Comparison of ENCODE assay signal across 17 cellular contexts in genomic region chr22:44188986-44189630, GRCh38. TPM values are rescaled to one million over a fixed set of nuclear protein-coding genes. Genes with fewer than 3 reads are reported as not detected.
DNase-seq lines count a peak whose midpoint lies in the region; ATAC-seq, FAIRE-seq and TF ChIP-seq lines count a peak whose summit lies in the region.
"Had no signal": no experiment of that assay in that cellular context is flagged by ENCODE, and none has a peak within 500 bp of the region (broad histone marks: within the 10 kb centered on the region; RNA-seq: fewer than 3 reads in every experiment).

No MANE protein-coding gene starts in this region.

- no peak overlapping the region for H3K27ac Mint-ChIP-seq in progenitor cell of endocrine pancreas

- H3K9ac ChIP-seq in SK-N-SH, result no peak overlapping the region
- no peak overlapping the region for H3K9ac ChIP-seq in kidney (ENCODE audit: low read length in 2 of 2)
- H3K9ac ChIP-seq in GM23248, result no peak overlapping the region

- no peaks in the 10 kb centered on the region for H3K27me3 ChIP-seq in SK-N-SH (ENCODE audit: insufficient read depth)
- peaks cover 7% of the 10 kb centered on the region; the same call in 1 of the 2 replicates for H3K27me3 ChIP-seq in DOHH2 (ENCODE audit: control insufficient read depth, low read length)
- H3K27me3 ChIP-seq in sigmoid colon, result no peaks in the 10 kb centered on the region
- H3K27me3 ChIP-seq in GM23248 (replicated peaks; ENCODE audit: insufficient read depth), result peaks cover 5% of the 10 kb centered on the region; the same call in 1 of the 2 replicates
- H3K27me3 ChIP-seq: BE2C had no signal

- H3F3A ChIP-seq in SK-N-SH (replicated peaks; ENCODE audit: insufficient read depth) (no peaks in the 10 kb centered on the region), DOHH2 (ENCODE audit: control insufficient read depth, insufficient read depth) (no peaks in the 10 kb centered on the region), GM23248 (ENCODE audit: insufficient read depth) (no peaks in the 10 kb centered on the region)

- H3K4me2 ChIP-seq in SK-N-SH, result no peak overlapping the region
- H3K4me2 ChIP-seq in DOHH2 (ENCODE audit: low read length), result 0 out of 2 replicates have a peak overlapping the region, but pooled peaks have one; percentile 3
- no peak overlapping the region for H3K4me2 ChIP-seq in GM23248 (ENCODE audit: unreplicated experiment)

- TF ChIP-seq EP300 in SK-N-SH (IDR thresholded peaks at IDR 0.05; ENCODE audit: borderline replicate concordance in 1 of 2, low read depth in 1 of 2, low read length in 1 of 2) (no peak), sigmoid colon (IDR thresholded peaks at IDR 0.05) (no peak)

- no peaks in the 10 kb centered on the region for H3K9me3 Mint-ChIP-seq in progenitor cell of endocrine pancreas (ENCODE audit: low read depth)

- H3K4me3 ChIP-seq in SK-N-SH (ENCODE audit: low read depth in 2 of 2, low read length in 1 of 2), result no peak overlapping the region
- H3K4me3 ChIP-seq in DOHH2 (ENCODE audit: low read length), result no peak overlapping the region
- no peak overlapping the region for H3K4me3 ChIP-seq in kidney (ENCODE audit: low read length in 2 of 2)
- H3K4me3 ChIP-seq in sigmoid colon, result no peak overlapping the region
- H3K4me3 ChIP-seq in GM23248, result no peak overlapping the region
- H3K4me3 ChIP-seq: HAP-1 had no signal

- H3K36me3 ChIP-seq in SK-N-SH (replicated peaks in 1 of 2; ENCODE audit: control insufficient read depth in 1 of 2, insufficient read depth in 2 of 2, low read length in 1 of 2) (no peaks in the 10 kb centered on the region), DOHH2 (ENCODE audit: control insufficient read depth, low read length) (no peaks in the 10 kb centered on the region), kidney (ENCODE audit: control insufficient read depth in 1 of 2, insufficient read depth in 2 of 2, low read length in 2 of 2) (no peaks in the 10 kb centered on the region), sigmoid colon (no peaks in the 10 kb centered on the region), GM23248 (ENCODE audit: low read depth) (no peaks in the 10 kb centered on the region)
- H3K36me3 ChIP-seq: BE2C, HAP-1 had no signal

- H4K20me1 ChIP-seq in SK-N-SH (ENCODE audit: insufficient read depth) (no peaks in the 10 kb centered on the region), DOHH2 (ENCODE audit: control insufficient read depth, insufficient read depth, low read depth, low read length) (no peaks in the 10 kb centered on the region), GM23248 (ENCODE audit: insufficient read depth) (no peaks in the 10 kb centered on the region)

- in situ Hi-C loops in GM23248 (cut with MboI), result no loop called here

- no peaks in the 10 kb centered on the region for H3K79me2 ChIP-seq in SK-N-SH (ENCODE audit: insufficient read depth)
- H3K79me2 ChIP-seq in DOHH2 (ENCODE audit: control insufficient read depth, low read length), result no peaks in the 10 kb centered on the region
- H3K79me2 ChIP-seq in GM23248 (ENCODE audit: insufficient read depth), result no peaks in the 10 kb centered on the region

- TF ChIP-seq RAD21 in SK-N-SH (IDR thresholded peaks at IDR 0.05; ENCODE audit: low read length), result no peak

- peaks cover 12% of the 10 kb centered on the region for H3K27me3 Mint-ChIP-seq in progenitor cell of endocrine pancreas

- no peak for ATAC-seq in SK-N-SH treated with all-trans-retinoic acid at 6 μM for 48 hours

- no peak overlapping the region for H2AFZ ChIP-seq in SK-N-SH (ENCODE audit: low read depth)
- no peak overlapping the region for H2AFZ ChIP-seq in GM23248

- 94% methylated on average over 2 of the region's 12 CpGs for WGBS in SK-N-SH (ENCODE audit: low lambda C conversion rate)
- WGBS in sigmoid colon, 2 donors, result 82 to 84% methylated on average over 12 of the region's 12 CpGs
- 74 to 75% methylated on average over 12 of the region's 12 CpGs for WGBS in GM23248 (ENCODE audit: low coverage in 1 of 2, low lambda C conversion rate in 2 of 2, missing lambda C conversion rate in 2 of 2), 2 experiments

- no peaks in the 10 kb centered on the region for H3K9me2 ChIP-seq in SK-N-SH
- H3K9me2 ChIP-seq in DOHH2 (replicated peaks; ENCODE audit: control insufficient read depth, low read length), result no peaks in the 10 kb centered on the region
- H3K9me2 ChIP-seq in GM23248 (ENCODE audit: insufficient read depth), result no peaks in the 10 kb centered on the region

- TF ChIP-seq POLR2A in sigmoid colon (IDR thresholded peaks at IDR 0.05), result no peak

- H3K27ac ChIP-seq in SK-N-SH (ENCODE audit: low read depth in 2 of 2, low read length in 1 of 2) (no peak overlapping the region), DOHH2 (ENCODE audit: low read depth, low read length) (no peak overlapping the region), kidney (ENCODE audit: low read depth in 2 of 2, low read length in 2 of 2) (no peak overlapping the region), sigmoid colon (no peak overlapping the region), GM23248 (no peak overlapping the region)
- H3K27ac ChIP-seq: 22Rv1 had no signal

- intact Hi-C loops in kidney (cut with DNase I) (no loop called here), sigmoid colon (cut with DNase I) (no loop called here)

- TF ChIP-seq CTCF in SK-N-SH (IDR thresholded peaks at IDR 0.05) (no peak), DOHH2 (IDR thresholded peaks at IDR 0.05; ENCODE audit: low read depth, low read length, poor library complexity, severe bottlenecking) (no peak), kidney (IDR thresholded peaks at IDR 0.05; ENCODE audit: borderline replicate concordance, extremely low read depth, insufficient read depth) (no peak), sigmoid colon (IDR thresholded peaks at IDR 0.05) (no peak), progenitor cell of endocrine pancreas (IDR thresholded peaks at IDR 0.05; ENCODE audit: unreplicated experiment) (no peak)

- no peaks in the 10 kb centered on the region for H3K9me3 ChIP-seq in SK-N-SH
- H3K9me3 ChIP-seq in DOHH2 (ENCODE audit: control insufficient read depth, insufficient read depth, low read length), result no peaks in the 10 kb centered on the region
- no peaks in the 10 kb centered on the region for H3K9me3 ChIP-seq in kidney (ENCODE audit: control insufficient read depth in 1 of 2, low read length in 2 of 2)
- H3K9me3 ChIP-seq in sigmoid colon, result no peaks in the 10 kb centered on the region
- H3K9me3 ChIP-seq in GM23248 (ENCODE audit: low read depth), result no peaks in the 10 kb centered on the region
- H3K9me3 ChIP-seq: BE2C, HAP-1 had no signal

- POLR2A ChIA-PET in SK-N-SH (lab: Yijun Ruan, JAX), result no interaction called here

- CTCF ChIA-PET in SK-N-SH (lab: Yijun Ruan, JAX), result no interaction called here

- H3K4me1 Mint-ChIP-seq in progenitor cell of endocrine pancreas (ENCODE audit: low read depth), result no peaks in the 10 kb centered on the region

- H3K4me1 ChIP-seq in SK-N-SH (ENCODE audit: control insufficient read depth in 1 of 2, insufficient read depth in 2 of 2, low read depth in 1 of 2, low read length in 1 of 2), result no peaks in the 10 kb centered on the region; a peak in 1 of 4 replicates
- H3K4me1 ChIP-seq in DOHH2 (ENCODE audit: control insufficient read depth, low read length), result peaks cover 41% of the 10 kb centered on the region
- H3K4me1 ChIP-seq in kidney (ENCODE audit: control insufficient read depth in 1 of 2, insufficient read depth in 1 of 2, low read depth in 1 of 2, low read length in 2 of 2), result no peaks in the 10 kb centered on the region
- H3K4me1 ChIP-seq in sigmoid colon, result peaks cover 0 to 4% (median 0%) of the 10 kb centered on the region in 4 donors
- H3K4me1 ChIP-seq in GM23248 (ENCODE audit: insufficient read depth), result no peaks in the 10 kb centered on the region
- H3K4me1 ChIP-seq: BE2C, HAP-1 had no signal

- no peak for FAIRE-seq in kidney (lab: Jason Lieb, UNC)
- FAIRE-seq: RCC 7860 had no signal

- DNase-seq in SK-N-SH (peak; percentile 48), kidney (peak; percentile 53), sigmoid colon (peak; percentile 46), progenitor cell of endocrine pancreas (ENCODE audit: low spot score, unreplicated experiment) (no peak), GM23248 (no peak)
- no peak for DNase-seq in stimulated activated CD4-positive, alpha-beta T cell treated with anti-CD3 and anti-CD28 coated beads, Interleukin-2, amount 100 ng/mL, for 24 hours
- DNase-seq: BE2C, NCI-H1105, NCI-H1694, NCI-H526 treated with DMSO at 0.1 percent for 48 hours, SHP77 had no signal

- no peaks in the 10 kb centered on the region for H3K36me3 Mint-ChIP-seq in progenitor cell of endocrine pancreas (ENCODE audit: insufficient read depth)

- H3K4me3 Mint-ChIP-seq in progenitor cell of endocrine pancreas (ENCODE audit: low read depth), result no peak overlapping the region

TF ChIP-seq in SK-N-SH, 30 proteins besides CTCF, POLR2A, EP300 and RAD21:
- TF ChIP-seq FOXM1 (IDR thresholded peaks at IDR 0.05; ENCODE audit: low read depth), result no peak

TF ChIP-seq in SK-N-SH treated with all-trans-retinoic acid at 6 μM for 48 hours, 23 proteins besides CTCF, POLR2A, EP300 and RAD21:
- no peak for TF ChIP-seq ISL1 (CRISPR knock-in tag; IDR thresholded peaks at IDR 0.05)
- no peak for TF ChIP-seq ZC3H10 (CRISPR knock-in tag; IDR thresholded peaks at IDR 0.05)
- TF ChIP-seq BACH2 (CRISPR knock-in tag; IDR thresholded peaks at IDR 0.05; ENCODE audit: borderline replicate concordance), result no peak
- no peak for TF ChIP-seq ZNF565 (CRISPR knock-in tag; conservative IDR thresholded peaks at IDR 0.05; ENCODE audit: low read depth)
- TF ChIP-seq ZFP30 (CRISPR knock-in tag; IDR thresholded peaks at IDR 0.05), result no peak
- TF ChIP-seq SNAI2 (CRISPR knock-in tag; IDR thresholded peaks at IDR 0.05), result no peak
- no peak for TF ChIP-seq TOX (CRISPR knock-in tag; IDR thresholded peaks at IDR 0.05; ENCODE audit: borderline replicate concordance)
- no peak for TF ChIP-seq CSDC2 (CRISPR knock-in tag; IDR thresholded peaks at IDR 0.05)

RNA-seq across cellular contexts. Expression of gene PARVG, which starts 8.4 kb away (rescaled TPM):
- polyA plus RNA-seq in SK-N-SH (2012; rRNA removed) (0.05 TPM in 1 of 2 replicates, not detected in the other), kidney (ENCODE audit: insufficient read depth, low read depth, low replicate concordance) (2.5 TPM), sigmoid colon (10 to 100 TPM in 1 of 3 donors, 1 to 10 TPM in 2; 3.0 to 42.5 (median 4.4) TPM), GM23248 (2016; fragmentation: Nextera tagmentation; extraction: Ambion mirVana) (0.27 TPM in 1 of 2 replicates, not detected in the other)
- not detected in 2 replicates for polyA plus RNA-seq in SK-N-SH (2012; cell fraction: cytosol; rRNA removed)
- 0.04 TPM in 1 of 2 replicates, not detected in the other for polyA plus RNA-seq in SK-N-SH (2012; cell fraction: nucleus; rRNA removed)
- total RNA-seq in kidney (20.9 TPM), sigmoid colon (10 to 100 TPM in 2 of 4 donors, 1 to 10 TPM in 2; 8.9 to 65.1 (median 12.3) TPM), progenitor cell of endocrine pancreas (0.22 TPM in 1 of 2 replicates, not detected in the other)
- not detected in 2 replicates for total RNA-seq in GM23248 (2014; rRNA removed; shearing (Covaris generic))
- total RNA-seq: LHCN-M2 had no signal

Comparison
In these comparisons a context has a peak if more than half of its experiments do, and no peak if none do; other contexts are left out.
1. DNase-seq: peak in SK-N-SH (single experiment), kidney (single experiment) and sigmoid colon (single experiment); none in progenitor cell of endocrine pancreas (single experiment), stimulated activated CD4-positive, alpha-beta T cell treated with anti-CD3 and anti-CD28 coated beads, Interleukin-2, amount 100 ng/mL, for 24 hours (0 of 2) and GM23248 (single experiment).